21 cellular contexts compared by ENCODE assay signal in genomic region chr1:172630060-172630818, GRCh38. TPM values are rescaled to one million over a fixed set of nuclear protein-coding genes. Genes with fewer than 3 reads are reported as not detected.
DNase-seq lines count a peak whose midpoint lies in the region; ATAC-seq, FAIRE-seq and TF ChIP-seq lines count a peak whose summit lies in the region.
"Had no signal": no experiment of that assay in that cellular context is flagged by ENCODE, and none has a peak within 500 bp of the region (broad histone marks: within the 10 kb centered on the region; RNA-seq: fewer than 3 reads in every experiment).

No MANE protein-coding gene starts in this region.

- H3K4me1 Mint-ChIP-seq in CD4-positive, CD25-positive, alpha-beta regulatory T cell: peaks cover 10 to 43% (median 21%) of the 10 kb centered on the region in 4 donors
- peaks cover 43% of the 10 kb centered on the region for H3K4me1 Mint-ChIP-seq in HFFc6 (ENCODE audit: low read depth)
- H3K4me1 Mint-ChIP-seq in astrocyte (ENCODE audit: low read depth, unreplicated experiment): peaks cover 15% of the 10 kb centered on the region
- peaks cover 28% of the 10 kb centered on the region for H3K4me1 Mint-ChIP-seq in T-helper 17 cell
- H3K4me1 Mint-ChIP-seq: memory B cell had no signal

- H3K4me2 ChIP-seq in astrocyte (ENCODE audit: low read length): peak overlapping the region; percentile 29

- H3K27ac Mint-ChIP-seq in CD4-positive, CD25-positive, alpha-beta regulatory T cell: peak overlapping the region in 2 of 3 donors; percentile 11 to 70
- H3K27ac Mint-ChIP-seq in HFFc6: peak overlapping the region; percentile 15
- peak overlapping the region; percentile 54 for H3K27ac Mint-ChIP-seq in astrocyte (ENCODE audit: unreplicated experiment)
- H3K27ac Mint-ChIP-seq in T-helper 17 cell: no peak overlapping the region
- H3K27ac Mint-ChIP-seq: memory B cell had no signal

- TF ChIP-seq CTCF in HFFc6 (IDR thresholded peaks at IDR 0.05) (no peak), astrocyte (IDR thresholded peaks at IDR 0.05; ENCODE audit: insufficient read depth, low read depth, low read length) (no peak), GM13977 (IDR thresholded peaks at IDR 0.05; ENCODE audit: extremely low read depth, insufficient read depth, missing control alignments) (no peak)

- no peak for DNase-seq in CD4-positive, CD25-positive, alpha-beta regulatory T cell
- DNase-seq in HFFc6 (no peak), astrocyte (ENCODE audit: low read depth) (no peak), iris pigment epithelial cell (ENCODE audit: low read depth) (peak; percentile 53), NCI-H1105 treated with DMSO at 0.1 percent for 48 hours (lab: John Stamatoyannopoulos, UW) (no peak), T-helper 17 cell (no peak), GM13977 (ENCODE audit: low spot score) (no peak)
- DNase-seq: activated CD4-positive, alpha-beta T cell treated with anti-CD3 and anti-CD28 coated beads, Interleukin-2, amount 50 U/mL, for 1 hour; activated T-cell treated with anti-CD3 and anti-CD28 coated beads, Interleukin-2, amount 50 U/mL, for 24 hours; DMS79 treated with DMSO at 0.1 percent for 48 hours; NCI-H1105; NCI-H345; SHP77; T1000; tibial artery had no signal

- no peak for ATAC-seq in CD4-positive, CD25-positive, alpha-beta regulatory T cell (ENCODE audit: low read depth in 2 of 2)
- ATAC-seq in T-helper 17 cell (no peak), GM21528 (IDR thresholded peaks at IDR 0.05; ENCODE audit: low FRiP score, unreplicated experiment) (no peak)

- no peaks in the 10 kb centered on the region for H3K36me3 ChIP-seq in CD4-positive, CD25-positive, alpha-beta regulatory T cell (ENCODE audit: control insufficient read depth, insufficient read depth, low read length)
- no peaks in the 10 kb centered on the region for H3K36me3 ChIP-seq in astrocyte (ENCODE audit: insufficient read depth, low read length)
- H3K36me3 ChIP-seq: tibial artery had no signal

- H3K9ac ChIP-seq in astrocyte (ENCODE audit: low read length): no peak overlapping the region

- FAIRE-seq in astrocyte (lab: Jason Lieb, UNC): no peak
- FAIRE-seq: endometrium, H1 had no signal

- H2AFZ ChIP-seq in astrocyte (ENCODE audit: low read depth, low read length): no peak overlapping the region

- H4K20me1 ChIP-seq in astrocyte (ENCODE audit: insufficient read depth, low read length): no peaks in the 10 kb centered on the region

- no peak overlapping the region for H3K4me3 Mint-ChIP-seq in CD4-positive, CD25-positive, alpha-beta regulatory T cell
- H3K4me3 Mint-ChIP-seq in HFFc6: no peak overlapping the region
- no peak overlapping the region for H3K4me3 Mint-ChIP-seq in astrocyte (ENCODE audit: unreplicated experiment)
- H3K4me3 Mint-ChIP-seq in T-helper 17 cell: no peak overlapping the region
- H3K4me3 Mint-ChIP-seq: activated T-cell treated with anti-CD3 and anti-CD28 coated beads, Interleukin-2, amount 50 U/mL, for 24 hours; memory B cell had no signal

- no peaks in the 10 kb centered on the region for H3K9me3 Mint-ChIP-seq in CD4-positive, CD25-positive, alpha-beta regulatory T cell
- H3K9me3 Mint-ChIP-seq in HFFc6 (no peaks in the 10 kb centered on the region), astrocyte (ENCODE audit: unreplicated experiment) (peaks cover 14% of the 10 kb centered on the region)
- H3K9me3 Mint-ChIP-seq: activated T-cell treated with anti-CD3 and anti-CD28 coated beads, Interleukin-2, amount 50 U/mL, for 24 hours; memory B cell had no signal

- H3K79me2 ChIP-seq in astrocyte (ENCODE audit: insufficient read depth, low read length): no peaks in the 10 kb centered on the region

- no peak overlapping the region for H3K4me3 ChIP-seq in CD4-positive, CD25-positive, alpha-beta regulatory T cell (ENCODE audit: low read depth, low read length)
- no peak overlapping the region for H3K4me3 ChIP-seq in astrocyte (ENCODE audit: insufficient read depth, low read depth, low read length)
- H3K4me3 ChIP-seq: tibial artery had no signal

- peaks cover 13% of the 10 kb centered on the region for H3K4me1 ChIP-seq in CD4-positive, CD25-positive, alpha-beta regulatory T cell (ENCODE audit: control insufficient read depth, insufficient read depth, low read length, poor library complexity, severe bottlenecking)
- H3K4me1 ChIP-seq in astrocyte (ENCODE audit: insufficient read depth, low read length): peaks cover 13% of the 10 kb centered on the region
- H3K4me1 ChIP-seq: tibial artery had no signal

- in situ Hi-C loops in GM13977 (cut with MboI; ENCODE audit: low pct_unique_long_range_greater_than_20kb, low sequenced_read_pairs, unreplicated experiment): no loop called here

- no peaks in the 10 kb centered on the region for H3K9me3 ChIP-seq in CD4-positive, CD25-positive, alpha-beta regulatory T cell (ENCODE audit: control insufficient read depth in 2 of 2, low read length in 2 of 2)
- no peaks in the 10 kb centered on the region for H3K9me3 ChIP-seq in astrocyte (ENCODE audit: insufficient read depth, low read depth, low read length)
- H3K9me3 ChIP-seq in T-helper 17 cell (ENCODE audit: control insufficient read depth, low read length, poor library complexity, severe bottlenecking): no peaks in the 10 kb centered on the region

- peaks cover 2% of the 10 kb centered on the region for H3K36me3 Mint-ChIP-seq in CD4-positive, CD25-positive, alpha-beta regulatory T cell
- H3K36me3 Mint-ChIP-seq in HFFc6 (ENCODE audit: low read depth): peaks cover 10% of the 10 kb centered on the region; the same call in 1 of the 2 replicates
- H3K36me3 Mint-ChIP-seq in astrocyte (ENCODE audit: low read depth, unreplicated experiment): peaks cover 3% of the 10 kb centered on the region
- H3K36me3 Mint-ChIP-seq in T-helper 17 cell (ENCODE audit: low read depth): no peaks in the 10 kb centered on the region
- H3K36me3 Mint-ChIP-seq: memory B cell had no signal

- no peaks in the 10 kb centered on the region for H3K27me3 ChIP-seq in CD4-positive, CD25-positive, alpha-beta regulatory T cell (ENCODE audit: control insufficient read depth, insufficient read depth, low read length)
- H3K27me3 ChIP-seq in astrocyte (ENCODE audit: insufficient read depth, low read length): no peaks in the 10 kb centered on the region
- H3K27me3 ChIP-seq: tibial artery had no signal

- peaks cover 4% of the 10 kb centered on the region for H3K27me3 Mint-ChIP-seq in CD4-positive, CD25-positive, alpha-beta regulatory T cell
- H3K27me3 Mint-ChIP-seq in HFFc6 (ENCODE audit: insufficient read depth): no peaks in the 10 kb centered on the region
- no peaks in the 10 kb centered on the region for H3K27me3 Mint-ChIP-seq in astrocyte (ENCODE audit: low read depth, unreplicated experiment)
- H3K27me3 Mint-ChIP-seq in T-helper 17 cell: no peaks in the 10 kb centered on the region

- H3K27ac ChIP-seq in CD4-positive, CD25-positive, alpha-beta regulatory T cell (ENCODE audit: insufficient read depth, low read length, poor library complexity, severe bottlenecking): no peak overlapping the region
- no peak overlapping the region for H3K27ac ChIP-seq in astrocyte (ENCODE audit: low read depth, low read length)
- H3K27ac ChIP-seq: tibial artery had no signal

RNA-seq across cellular contexts. Expression of gene FASLG, which starts 28.7 kb away (rescaled TPM):
- total RNA-seq in CD4-positive, CD25-positive, alpha-beta regulatory T cell: 0.81 TPM
- under 1 TPM in 1 of 4 donors, not detected in 3; 0.45 TPM for polyA plus RNA-seq in CD4-positive, CD25-positive, alpha-beta regulatory T cell
- total RNA-seq in HFFc6 (2021; fragmentation: NEBNext Ultra II Directional; extraction: Animal tissue kit (Norgen Biotek cat#: 25700)): not detected
- not detected in 2 replicates for total RNA-seq in astrocyte
- total RNA-seq in T-helper 17 cell: under 1 TPM in 1 of 2 donors, not detected in 1; 0.47 TPM
- total RNA-seq: H1 had no signal
- polyA plus RNA-seq: BJ, H1, neural cell had no signal
